ENCODE assay signal across 33 cellular contexts in genomic region chr6:138235693-138236092, GRCh38. TPM values are rescaled to one million over a fixed set of nuclear protein-coding genes. Genes with fewer than 3 reads are reported as not detected.
"Had no signal": no experiment of that assay in that cellular context is flagged by ENCODE, and none has a peak within 500 bp of the region (broad histone marks: within the 10 kb centered on the region; RNA-seq: fewer than 3 reads in every experiment).

No MANE protein-coding gene starts in this region.

- ATAC-seq: naive thymus-derived CD4-positive, alpha-beta T cell; natural killer cell treated with Interleukin-12 subunit alpha and Interleukin-12 subunit beta and Interleukin-15 and Interleukin-18, amount 100 ng/mL, for 72 hours; right cardiac atrium; stimulated activated naive B cell treated with anti-CD40 and anti-IgM and Interleukin-4, amounts not matched to agents 10 μg/mL and 1 μg/mL and 100 μg/mL, for 72 hours; stimulated activated naive CD8-positive, alpha-beta T cell treated with anti-CD3 and anti-CD28 coated beads, Interleukin-15, Interleukin-2, amounts not matched to agents 100 U/mL and 50 U/mL, for 24 hours had no signal

- H3K36me3 ChIP-seq: left ventricle myocardium inferior, ovary, sigmoid colon, stomach, thyroid gland, upper lobe of left lung, vagina had no signal

- H3K4me3 ChIP-seq: left ventricle myocardium inferior, lung, ovary, sigmoid colon, stomach, testis, thyroid gland, transverse colon, upper lobe of left lung, vagina had no signal

- H3K27ac ChIP-seq: left ventricle myocardium inferior, ovary, sigmoid colon, testis, thyroid gland, transverse colon, upper lobe of left lung, vagina had no signal

- H3K4me1 ChIP-seq: left ventricle myocardium inferior, testis, thyroid gland, vagina had no signal

- H3K9me3 ChIP-seq: left ventricle myocardium inferior, ovary, sigmoid colon, stomach, testis, thyroid gland, transverse colon, upper lobe of left lung, vagina had no signal

- DNase-seq: hypothalamus; immature natural killer cell; islet precursor cell; left ventricle myocardium inferior; mesendoderm; naive thymus-derived CD4-positive, alpha-beta T cell; ovary; retina; right cardiac atrium; sigmoid colon; small intestine; stimulated activated CD4-positive, alpha-beta T cell treated with anti-CD3 and anti-CD28 coated beads, Interleukin-1b, Interleukin-23, amount 100 ng/mL, for 48 hours; stimulated activated CD4-positive, alpha-beta T cell treated with anti-CD3 and anti-CD28 coated beads, Interleukin-2, amount 100 ng/mL, for 48 hours; stimulated activated CD4-positive, alpha-beta T cell treated with anti-CD3 and anti-CD28 coated beads, Interleukin-4, amount 100 ng/mL, for 4 hours; stimulated activated naive B cell treated with anti-CD40 and anti-IgM and Interleukin-4, amounts not matched to agents 10 μg/mL and 1 μg/mL and 100 μg/mL, for 72 hours; stimulated activated naive CD8-positive, alpha-beta T cell treated with anti-CD3 and anti-CD28 coated beads, Interleukin-15, Interleukin-2, amounts not matched to agents 100 U/mL and 50 U/mL, for 24 hours; testis; thyroid gland; transverse colon; upper lobe of left lung had no signal

- H3K27me3 ChIP-seq: ovary, sigmoid colon, stomach, testis, thyroid gland, transverse colon, upper lobe of left lung, vagina had no signal

- FAIRE-seq: small intestine had no signal

RNA-seq across cellular contexts. Expression of gene PBOV1, which starts 17.4 kb away (rescaled TPM):
- total RNA-seq: kidney epithelial cell; left ventricle myocardium inferior; lower leg skin; lung; mesothelial cell of epicardium; mononuclear cell; myocyte; naive thymus-derived CD4-positive, alpha-beta T cell; natural killer cell treated with Interleukin-12 subunit alpha and Interleukin-12 subunit beta and Interleukin-15 and Interleukin-18, amount 100 ng/mL, for 72 hours; omental fat pad; ovary; progenitor cell of endocrine pancreas; right cardiac atrium; sigmoid colon; stomach; testis; thyroid gland; transverse colon; upper lobe of left lung; urinary bladder; vagina had no signal
- polyA plus RNA-seq: immature natural killer cell; naive thymus-derived CD4-positive, alpha-beta T cell; neural cell; ovary; right cardiac atrium; sigmoid colon; small intestine; stomach; urinary bladder had no signal
